Comparison of ENCODE assay signal across 16 cellular contexts in the genomic region with DNA sequence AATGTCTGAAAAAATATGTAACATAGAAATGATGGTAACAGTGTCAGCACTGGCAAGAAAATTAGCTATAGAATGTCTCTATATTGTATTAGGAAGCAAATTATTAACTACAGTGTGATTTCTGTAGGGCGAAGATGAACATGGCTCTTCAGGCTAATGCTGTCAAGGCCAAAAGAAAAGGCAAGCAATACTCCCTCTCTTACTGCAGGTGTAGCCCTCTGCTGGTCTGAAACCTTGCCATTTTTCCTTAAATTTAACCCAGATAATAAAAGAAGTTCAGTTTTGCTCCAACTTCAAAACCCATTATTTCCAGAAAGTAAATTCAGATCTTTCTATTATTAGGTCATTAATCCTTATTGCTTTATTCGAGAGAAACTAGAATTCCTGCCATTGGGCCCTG.
A peak's percentile ranks its signal among the peaks of the same experiment; 100 is the strongest.
DNase-seq lines count a peak whose midpoint lies in the region; ATAC-seq, FAIRE-seq and TF ChIP-seq lines count a peak whose summit lies in the region.
"Had no signal": no experiment of that assay in that cellular context is flagged by ENCODE, and none has a peak within 500 bp of the region (broad histone marks: within the 10 kb centered on the region; RNA-seq: fewer than 3 reads in every experiment).

No MANE protein-coding gene starts in this region.

- H3K4me1 ChIP-seq in foreskin keratinocyte = no peaks in the 10 kb centered on the region
- H3K4me1 ChIP-seq in upper lobe of right lung = no peaks in the 10 kb centered on the region

- FAIRE-seq in D721Med (lab: Jason Lieb, UNC) = no peak
- FAIRE-seq: HTR-8/SVneo had no signal

- in situ Hi-C loops in ACHN (cut with HindIII; ENCODE audit: low pct_ligation_motif_present, low pct_unique_long_range_greater_than_20kb, low sequenced_read_pairs) (no loop called here), astrocyte of the spinal cord (cut with HindIII; ENCODE audit: low sequenced_read_pairs) (no loop called here)

- DNase-seq in ACHN (peak; percentile 12), HFF-Myc (ENCODE audit: extremely low read depth, low read depth) (no peak), astrocyte of the spinal cord (ENCODE audit: low read depth, low spot score) (no peak), foreskin keratinocyte (no peak), NCI-H1048 (lab: John Stamatoyannopoulos, UW) (no peak), SK-N-DZ (ENCODE audit: low spot score) (no peak), D721Med (ENCODE audit: insufficient read length, low spot score) (no peak), upper lobe of right lung (no peak)
- DNase-seq: anterior cingulate cortex, DMS 273 treated with DMSO at 0.1 percent for 48 hours, left ventricle myocardium superior, MV-4-11, NCI-H774, RPMI8226 had no signal

- H3K27me3 ChIP-seq in foreskin keratinocyte (no peaks in the 10 kb centered on the region), upper lobe of right lung (no peaks in the 10 kb centered on the region)

- TF ChIP-seq CTCF in HFF-Myc (IDR thresholded peaks at IDR 0.05; ENCODE audit: low read depth, low read length, missing control alignments) (peak; percentile 14), astrocyte of the spinal cord (IDR thresholded peaks at IDR 0.05; ENCODE audit: low read depth, low read length) (peak; percentile 22), foreskin keratinocyte (conservative IDR thresholded peaks at IDR 0.05) (peak; percentile 45), D721Med (IDR thresholded peaks at IDR 0.05; ENCODE audit: insufficient read depth, missing control alignments) (no peak), upper lobe of right lung (IDR thresholded peaks at IDR 0.05) (no peak)

- no peaks in the 10 kb centered on the region for H3K36me3 ChIP-seq in upper lobe of right lung

- H3K4me3 ChIP-seq in HFF-Myc (replicated peaks; ENCODE audit: low read depth, low read length) (no peak overlapping the region), astrocyte of the spinal cord (ENCODE audit: low read depth, low read length) (no peak overlapping the region), upper lobe of right lung (no peak overlapping the region)

- intact Hi-C loops in upper lobe of right lung (cut with DNase I) = no loop called here

- ATAC-seq in foreskin keratinocyte (no peak), upper lobe of right lung (no peak)
- ATAC-seq: activated CD4-positive, CD25-positive, alpha-beta regulatory T cell treated with anti-CD3 and anti-CD28 coated beads, Interleukin-2, amount 50 U/mL, for 24 hours; left ventricle myocardium superior had no signal

- no peaks in the 10 kb centered on the region for H3K9me3 ChIP-seq in upper lobe of right lung

- H3K27ac ChIP-seq in foreskin keratinocyte (no peak overlapping the region), upper lobe of right lung (no peak overlapping the region)

Comparison
In these comparisons a context has a peak if more than half of its experiments do, and no peak if none do; other contexts are left out.
1. CTCF ChIP-seq: peak in HFF-Myc (single experiment), astrocyte of the spinal cord (single experiment) and foreskin keratinocyte (single experiment); none in D721Med (single experiment) and upper lobe of right lung (single experiment).